In the genomic region with DNA sequence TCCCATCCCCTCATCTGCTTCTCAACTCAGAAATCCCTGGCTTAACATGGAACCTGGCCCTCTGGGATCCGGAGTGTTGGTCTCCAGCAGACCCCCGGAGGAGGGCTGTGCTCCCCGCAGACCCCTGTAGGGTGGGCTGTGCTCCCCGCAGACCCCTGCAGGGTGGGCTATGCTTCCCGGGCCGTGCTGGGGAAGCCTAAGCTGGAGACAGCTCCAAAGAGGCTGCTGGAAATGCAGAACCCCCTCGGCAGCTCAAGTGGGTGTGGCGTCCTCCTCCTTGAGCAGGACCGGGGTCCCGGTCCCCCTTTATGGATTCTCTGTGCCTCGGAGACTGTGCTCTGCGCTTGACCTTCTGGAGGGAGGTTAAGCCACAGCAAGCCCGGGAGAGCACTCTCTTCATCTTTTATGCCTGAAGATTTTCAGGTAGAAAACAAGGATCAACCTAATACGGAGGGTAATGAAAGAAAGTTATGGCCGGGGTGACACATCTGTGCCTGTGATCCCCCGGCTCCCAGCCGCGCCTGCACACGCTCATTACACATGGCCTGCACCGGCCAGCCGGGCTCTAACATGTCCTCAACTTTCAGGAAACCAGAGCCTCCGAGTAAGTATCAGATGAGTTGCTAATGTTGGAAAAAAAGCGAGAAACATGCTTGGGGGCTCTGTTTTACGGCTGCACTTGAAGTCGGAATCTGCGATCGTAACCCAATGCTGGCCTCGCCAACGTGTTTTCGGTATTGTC, we compare ENCODE assay signal across 21 cellular contexts.
"Had no signal": no experiment of that assay in that cellular context is flagged by ENCODE, and none has a peak within 500 bp of the region (broad histone marks: within the 10 kb centered on the region; RNA-seq: fewer than 3 reads in every experiment).

No MANE protein-coding gene starts in this region.

- H3K4me3 Mint-ChIP-seq: endodermal cell; nephron; stimulated activated memory B cell treated with anti-CD40 and anti-IgM and Interleukin-4, amounts not matched to agents 10 μg/mL and 1 μg/mL and 100 μg/mL, for 72 hours; stimulated activated naive CD8-positive, alpha-beta T cell treated with anti-CD3 and anti-CD28 coated beads, Interleukin-15, Interleukin-2, amounts not matched to agents 100 ng/mL and 50 ng/mL, for 24 hours had no signal

- H3K27ac ChIP-seq: coronary artery, foreskin keratinocyte, left lung, tibial artery, upper lobe of left lung, uterus had no signal

- H3K36me3 Mint-ChIP-seq: naive B cell; stimulated activated memory B cell treated with anti-CD40 and anti-IgM and Interleukin-4, amounts not matched to agents 10 μg/mL and 1 μg/mL and 100 μg/mL, for 72 hours had no signal

- H3K4me2 ChIP-seq: smooth muscle cell had no signal

- H3K4me1 ChIP-seq: foreskin keratinocyte, left lung, upper lobe of left lung, uterus had no signal

- H3K27ac Mint-ChIP-seq: endodermal cell; nephron; stimulated activated memory B cell treated with anti-CD40 and anti-IgM and Interleukin-4, amounts not matched to agents 10 μg/mL and 1 μg/mL and 100 μg/mL, for 72 hours; stimulated activated naive CD8-positive, alpha-beta T cell treated with anti-CD3 and anti-CD28 coated beads, Interleukin-15, Interleukin-2, amounts not matched to agents 100 ng/mL and 50 ng/mL, for 24 hours had no signal

- H3K27me3 ChIP-seq: foreskin keratinocyte, upper lobe of left lung, uterus had no signal

- H3K4me1 Mint-ChIP-seq: endodermal cell; naive B cell; nephron; stimulated activated memory B cell treated with anti-CD40 and anti-IgM and Interleukin-4, amounts not matched to agents 10 μg/mL and 1 μg/mL and 100 μg/mL, for 72 hours had no signal

- H3K9me3 ChIP-seq: left lung, upper lobe of left lung, uterus had no signal

- H3K4me3 ChIP-seq: coronary artery, left lung, smooth muscle cell, tibial artery, upper lobe of left lung, uterus had no signal

- H3K36me3 ChIP-seq: left lung, tibial artery, upper lobe of left lung, uterus had no signal

- DNase-seq: effector CD4-positive, alpha-beta T cell; endodermal cell; erythroblast; foreskin keratinocyte; head of caudate nucleus; hypothalamus; mesendoderm; naive B cell; stimulated activated CD4-positive, alpha-beta T cell treated with anti-CD3 and anti-CD28 coated beads, Interleukin-1b, Interleukin-23, amount 100 ng/mL, for 48 hours; stimulated activated CD4-positive, alpha-beta T cell treated with anti-CD3 and anti-CD28 coated beads, Interleukin-4, amount 100 ng/mL, for 24 hours; tibial artery; uterus had no signal

- FAIRE-seq: endothelial cell of umbilical vein, islet of Langerhans had no signal

- H3K27me3 Mint-ChIP-seq: stimulated activated naive CD8-positive, alpha-beta T cell treated with anti-CD3 and anti-CD28 coated beads, Interleukin-15, Interleukin-2, amounts not matched to agents 100 ng/mL and 50 ng/mL, for 24 hours had no signal
